In genomic region chr20:49567421-49568256, GRCh38 we compare ENCODE assay signal across 8 cellular contexts.
DNase-seq lines count a peak whose midpoint lies in the region; ATAC-seq and TF ChIP-seq lines count a peak whose summit lies in the region.

Gene PTGIS (minus strand): TSS chr20:49568137. CDS start chr20:49568116, 21 bp downstream.

- TF ChIP-seq CTCF in RWPE2 (IDR thresholded peaks at IDR 0.05; ENCODE audit: poor library complexity, severe bottlenecking) (no peak), foreskin fibroblast (IDR thresholded peaks at IDR 0.05; ENCODE audit: low read depth, low read length) (no peak)

- peak within 1 kb of the TSS; percentile 91 for H2AFZ ChIP-seq in neuron (ENCODE audit: low read depth, low read length)

- H3K9me3 ChIP-seq in RWPE2 (ENCODE audit: severe bottlenecking) = no peaks in the 10 kb centered on the region
- no peaks in the 10 kb centered on the region for H3K9me3 ChIP-seq in neuron (ENCODE audit: low read length)

- peak; percentile 60 for DNase-seq in AG08396 (ENCODE audit: low spot score)
- DNase-seq in RWPE2 (ENCODE audit: low spot score) = peak; percentile 78
- DNase-seq in foreskin fibroblast = peak in 1 of 2 donors; percentile 64
- DNase-seq in NCI-H1092 treated with DMSO at 0.1 percent for 48 hours (lab: John Stamatoyannopoulos, UW) = no peak
- DNase-seq in NOMO-1 treated with DMSO at 0.1 percent for 48 hours (lab: John Stamatoyannopoulos, UW; ENCODE audit: unreplicated experiment) = no peak

- H3K36me3 ChIP-seq in RWPE2 (ENCODE audit: low read depth) (no peaks in the 10 kb centered on the region), neuron (ENCODE audit: insufficient read depth, low read length) (no peaks in the 10 kb centered on the region)

- H3K27me3 ChIP-seq in RWPE2 (ENCODE audit: insufficient read depth, poor library complexity, severe bottlenecking) (peaks cover 40% of the 10 kb centered on the region), neuron (ENCODE audit: insufficient read depth, low read length) (peaks cover 22% of the 10 kb centered on the region)

- no peak within 1 kb of the TSS for H3K27ac ChIP-seq in RWPE2 (ENCODE audit: poor library complexity, severe bottlenecking)

- no peaks in the 10 kb centered on the region for H3K4me1 ChIP-seq in RWPE2 (ENCODE audit: insufficient read depth, poor library complexity, severe bottlenecking)
- H3K4me1 ChIP-seq in neuron (ENCODE audit: insufficient read depth, low read length) = peaks cover 4% of the 10 kb centered on the region

- H3K4me3 ChIP-seq in RWPE2 (ENCODE audit: severe bottlenecking) = no peak within 1 kb of the TSS
- H3K4me3 ChIP-seq in foreskin fibroblast (ENCODE audit: low read depth in 1 of 2, low read length in 2 of 2) = peak within 1 kb of the TSS; percentile 61 to 83
- H3K4me3 ChIP-seq in neuron (ENCODE audit: low read length) = peak within 1 kb of the TSS; percentile 48

- ATAC-seq in RWPE2 (ENCODE audit: low read depth) (peak; percentile 64), HG02973 (IDR thresholded peaks at IDR 0.05; ENCODE audit: unreplicated experiment) (no peak), HG03097 (IDR thresholded peaks at IDR 0.05; ENCODE audit: low FRiP score, unreplicated experiment) (no peak)

Comparison
In these comparisons a context has a peak if more than half of its experiments do, and no peak if none do; other contexts are left out.
1. DNase-seq: peak in AG08396 (single experiment) and RWPE2 (single experiment); none in NCI-H1092 treated with DMSO at 0.1 percent for 48 hours (single experiment) and NOMO-1 treated with DMSO at 0.1 percent for 48 hours (single experiment).